In genomic region chr6:137824502-137824879, GRCh38 we compare ENCODE assay signal across 1 cellular context.
A peak's percentile ranks its signal among the peaks of the same experiment; 100 is the strongest.
TF ChIP-seq lines count a peak whose summit lies in the region.

No MANE protein-coding gene starts in this region.

TF ChIP-seq in HepG2, 621 proteins besides CTCF, POLR2A, EP300 and RAD21:
- TF ChIP-seq RFX1 (IDR thresholded peaks at IDR 0.05) (0 out of 2 replicates have a peak, but pooled peaks have one; percentile 1), CREBL2 (CRISPR knock-in tag; IDR thresholded peaks at IDR 0.05; ENCODE audit: borderline replicate concordance) (no peak)
